1 cellular context compared by ENCODE assay signal in the genomic region with DNA sequence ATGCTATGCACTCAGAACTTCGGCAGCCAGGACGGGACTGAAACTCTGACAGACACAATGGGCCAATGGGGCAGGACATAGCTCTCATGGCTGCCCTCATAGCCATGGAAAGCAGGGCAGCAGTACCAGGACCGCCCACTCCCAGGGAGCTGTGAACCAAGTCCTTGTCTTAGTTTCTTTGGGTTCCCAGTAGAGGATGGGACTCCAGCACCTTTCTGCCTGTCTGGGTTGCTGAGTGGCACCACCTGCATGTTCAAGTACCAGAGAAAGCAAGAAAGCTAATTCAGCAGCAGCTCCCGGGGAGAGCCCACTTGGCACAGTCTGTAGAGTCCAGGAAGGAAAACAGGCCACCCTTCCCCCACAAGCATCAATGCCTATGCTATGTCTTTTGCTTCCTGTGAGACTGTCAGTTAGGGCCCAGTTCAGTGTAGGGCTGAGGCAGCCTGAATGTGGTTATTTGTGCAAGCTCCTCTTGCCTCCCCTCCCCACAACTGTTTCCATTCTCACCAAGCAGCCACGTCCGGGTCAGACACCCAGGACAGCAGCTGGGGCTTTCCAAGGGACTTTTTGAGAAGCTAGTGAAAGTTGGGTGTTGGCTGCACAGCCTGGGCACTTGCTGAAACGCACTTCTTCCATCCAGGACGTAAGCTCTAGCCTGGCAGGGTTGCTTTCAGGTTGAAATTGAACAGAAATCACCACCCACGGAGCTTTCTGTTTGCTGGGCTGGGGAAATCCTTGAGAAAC.
TF ChIP-seq lines count a peak whose summit lies in the region.

No MANE protein-coding gene starts in this region.

TF ChIP-seq in GM12878, 131 proteins besides CTCF, POLR2A, EP300 and RAD21 (continued from another document and continues in another):
- TF ChIP-seq, protein P1, sequence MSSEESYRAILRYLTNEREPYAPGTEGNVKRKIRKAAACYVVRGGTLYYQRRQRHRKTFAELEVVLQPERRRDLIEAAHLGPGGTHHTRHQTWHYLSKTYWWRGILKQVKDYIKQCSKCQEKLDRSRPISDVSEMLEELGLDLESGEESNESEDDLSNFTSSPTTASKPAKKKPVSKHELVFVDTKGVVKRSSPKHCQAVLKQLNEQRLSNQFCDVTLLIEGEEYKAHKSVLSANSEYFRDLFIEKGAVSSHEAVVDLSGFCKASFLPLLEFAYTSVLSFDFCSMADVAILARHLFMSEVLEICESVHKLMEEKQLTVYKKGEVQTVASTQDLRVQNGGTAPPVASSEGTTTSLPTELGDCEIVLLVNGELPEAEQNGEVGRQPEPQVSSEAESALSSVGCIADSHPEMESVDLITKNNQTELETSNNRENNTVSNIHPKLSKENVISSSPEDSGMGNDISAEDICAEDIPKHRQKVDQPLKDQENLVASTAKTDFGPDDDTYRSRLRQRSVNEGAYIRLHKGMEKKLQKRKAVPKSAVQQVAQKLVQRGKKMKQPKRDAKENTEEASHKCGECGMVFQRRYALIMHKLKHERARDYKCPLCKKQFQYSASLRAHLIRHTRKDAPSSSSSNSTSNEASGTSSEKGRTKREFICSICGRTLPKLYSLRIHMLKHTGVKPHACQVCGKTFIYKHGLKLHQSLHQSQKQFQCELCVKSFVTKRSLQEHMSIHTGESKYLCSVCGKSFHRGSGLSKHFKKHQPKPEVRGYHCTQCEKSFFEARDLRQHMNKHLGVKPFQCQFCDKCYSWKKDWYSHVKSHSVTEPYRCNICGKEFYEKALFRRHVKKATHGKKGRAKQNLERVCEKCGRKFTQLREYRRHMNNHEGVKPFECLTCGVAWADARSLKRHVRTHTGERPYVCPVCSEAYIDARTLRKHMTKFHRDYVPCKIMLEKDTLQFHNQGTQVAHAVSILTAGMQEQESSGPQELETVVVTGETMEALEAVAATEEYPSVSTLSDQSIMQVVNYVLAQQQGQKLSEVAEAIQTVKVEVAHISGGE (CRISPR knock-in tag; IDR thresholded peaks at IDR 0.05) = no peak
- TF ChIP-seq BRCA1 (IDR thresholded peaks at IDR 0.05; ENCODE audit: low read depth, low read length) = no peak
- TF ChIP-seq, protein P2, sequence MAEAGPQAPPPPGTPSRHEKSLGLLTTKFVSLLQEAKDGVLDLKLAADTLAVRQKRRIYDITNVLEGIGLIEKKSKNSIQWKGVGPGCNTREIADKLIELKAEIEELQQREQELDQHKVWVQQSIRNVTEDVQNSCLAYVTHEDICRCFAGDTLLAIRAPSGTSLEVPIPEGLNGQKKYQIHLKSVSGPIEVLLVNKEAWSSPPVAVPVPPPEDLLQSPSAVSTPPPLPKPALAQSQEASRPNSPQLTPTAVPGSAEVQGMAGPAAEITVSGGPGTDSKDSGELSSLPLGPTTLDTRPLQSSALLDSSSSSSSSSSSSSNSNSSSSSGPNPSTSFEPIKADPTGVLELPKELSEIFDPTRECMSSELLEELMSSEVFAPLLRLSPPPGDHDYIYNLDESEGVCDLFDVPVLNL (IDR thresholded peaks at IDR 0.05; ENCODE audit: low read depth, low read length) = no peak
- no peak for TF ChIP-seq MTA3 (IDR thresholded peaks at IDR 0.05; ENCODE audit: borderline replicate concordance, low read length)
- peak; percentile 5; the same call in 1 of the 2 replicates for TF ChIP-seq SPI1 (IDR thresholded peaks at IDR 0.05; ENCODE audit: borderline replicate concordance, insufficient read depth, low read depth, low read length)
- TF ChIP-seq ZSCAN29 (IDR thresholded peaks at IDR 0.05) = no peak
- no peak for TF ChIP-seq FOXM1 (IDR thresholded peaks at IDR 0.05; ENCODE audit: low read depth, low read length)
- TF ChIP-seq, protein P3, sequence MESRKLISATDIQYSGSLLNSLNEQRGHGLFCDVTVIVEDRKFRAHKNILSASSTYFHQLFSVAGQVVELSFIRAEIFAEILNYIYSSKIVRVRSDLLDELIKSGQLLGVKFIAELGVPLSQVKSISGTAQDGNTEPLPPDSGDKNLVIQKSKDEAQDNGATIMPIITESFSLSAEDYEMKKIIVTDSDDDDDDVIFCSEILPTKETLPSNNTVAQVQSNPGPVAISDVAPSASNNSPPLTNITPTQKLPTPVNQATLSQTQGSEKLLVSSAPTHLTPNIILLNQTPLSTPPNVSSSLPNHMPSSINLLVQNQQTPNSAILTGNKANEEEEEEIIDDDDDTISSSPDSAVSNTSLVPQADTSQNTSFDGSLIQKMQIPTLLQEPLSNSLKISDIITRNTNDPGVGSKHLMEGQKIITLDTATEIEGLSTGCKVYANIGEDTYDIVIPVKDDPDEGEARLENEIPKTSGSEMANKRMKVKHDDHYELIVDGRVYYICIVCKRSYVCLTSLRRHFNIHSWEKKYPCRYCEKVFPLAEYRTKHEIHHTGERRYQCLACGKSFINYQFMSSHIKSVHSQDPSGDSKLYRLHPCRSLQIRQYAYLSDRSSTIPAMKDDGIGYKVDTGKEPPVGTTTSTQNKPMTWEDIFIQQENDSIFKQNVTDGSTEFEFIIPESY (IDR thresholded peaks at IDR 0.05) = no peak
- TF ChIP-seq TBL1XR1 (IDR thresholded peaks at IDR 0.05; ENCODE audit: low read depth, low read length) = peak; percentile 59; the same call in 1 of the 2 replicates
- peak; percentile 86 to 91; a peak in 3 of 4 replicates for TF ChIP-seq IKZF2 (IDR thresholded peaks at IDR 0.05)
- no peak for TF ChIP-seq ZNF217 (IDR thresholded peaks at IDR 0.05)
- no peak for TF ChIP-seq SUZ12 (IDR thresholded peaks at IDR 0.05; ENCODE audit: unreplicated experiment)
- peak; percentile 42 to 65; a peak in 3 of 4 replicates for TF ChIP-seq BHLHE40 (IDR thresholded peaks at IDR 0.05; ENCODE audit: borderline replicate concordance in 1 of 2, low read depth in 2 of 2, low read length in 1 of 2)
- TF ChIP-seq, protein P4, sequence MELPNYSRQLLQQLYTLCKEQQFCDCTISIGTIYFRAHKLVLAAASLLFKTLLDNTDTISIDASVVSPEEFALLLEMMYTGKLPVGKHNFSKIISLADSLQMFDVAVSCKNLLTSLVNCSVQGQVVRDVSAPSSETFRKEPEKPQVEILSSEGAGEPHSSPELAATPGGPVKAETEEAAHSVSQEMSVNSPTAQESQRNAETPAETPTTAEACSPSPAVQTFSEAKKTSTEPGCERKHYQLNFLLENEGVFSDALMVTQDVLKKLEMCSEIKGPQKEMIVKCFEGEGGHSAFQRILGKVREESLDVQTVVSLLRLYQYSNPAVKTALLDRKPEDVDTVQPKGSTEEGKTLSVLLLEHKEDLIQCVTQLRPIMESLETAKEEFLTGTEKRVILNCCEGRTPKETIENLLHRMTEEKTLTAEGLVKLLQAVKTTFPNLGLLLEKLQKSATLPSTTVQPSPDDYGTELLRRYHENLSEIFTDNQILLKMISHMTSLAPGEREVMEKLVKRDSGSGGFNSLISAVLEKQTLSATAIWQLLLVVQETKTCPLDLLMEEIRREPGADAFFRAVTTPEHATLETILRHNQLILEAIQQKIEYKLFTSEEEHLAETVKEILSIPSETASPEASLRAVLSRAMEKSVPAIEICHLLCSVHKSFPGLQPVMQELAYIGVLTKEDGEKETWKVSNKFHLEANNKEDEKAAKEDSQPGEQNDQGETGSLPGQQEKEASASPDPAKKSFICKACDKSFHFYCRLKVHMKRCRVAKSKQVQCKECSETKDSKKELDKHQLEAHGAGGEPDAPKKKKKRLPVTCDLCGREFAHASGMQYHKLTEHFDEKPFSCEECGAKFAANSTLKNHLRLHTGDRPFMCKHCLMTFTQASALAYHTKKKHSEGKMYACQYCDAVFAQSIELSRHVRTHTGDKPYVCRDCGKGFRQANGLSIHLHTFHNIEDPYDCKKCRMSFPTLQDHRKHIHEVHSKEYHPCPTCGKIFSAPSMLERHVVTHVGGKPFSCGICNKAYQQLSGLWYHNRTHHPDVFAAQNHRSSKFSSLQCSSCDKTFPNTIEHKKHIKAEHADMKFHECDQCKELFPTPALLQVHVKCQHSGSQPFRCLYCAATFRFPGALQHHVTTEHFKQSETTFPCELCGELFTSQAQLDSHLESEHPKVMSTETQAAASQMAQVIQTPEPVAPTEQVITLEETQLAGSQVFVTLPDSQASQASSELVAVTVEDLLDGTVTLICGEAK (IDR thresholded peaks at IDR 0.05; ENCODE audit: borderline replicate concordance) = peak; percentile 59; the same call in 1 of the 2 replicates
- TF ChIP-seq, protein P5, sequence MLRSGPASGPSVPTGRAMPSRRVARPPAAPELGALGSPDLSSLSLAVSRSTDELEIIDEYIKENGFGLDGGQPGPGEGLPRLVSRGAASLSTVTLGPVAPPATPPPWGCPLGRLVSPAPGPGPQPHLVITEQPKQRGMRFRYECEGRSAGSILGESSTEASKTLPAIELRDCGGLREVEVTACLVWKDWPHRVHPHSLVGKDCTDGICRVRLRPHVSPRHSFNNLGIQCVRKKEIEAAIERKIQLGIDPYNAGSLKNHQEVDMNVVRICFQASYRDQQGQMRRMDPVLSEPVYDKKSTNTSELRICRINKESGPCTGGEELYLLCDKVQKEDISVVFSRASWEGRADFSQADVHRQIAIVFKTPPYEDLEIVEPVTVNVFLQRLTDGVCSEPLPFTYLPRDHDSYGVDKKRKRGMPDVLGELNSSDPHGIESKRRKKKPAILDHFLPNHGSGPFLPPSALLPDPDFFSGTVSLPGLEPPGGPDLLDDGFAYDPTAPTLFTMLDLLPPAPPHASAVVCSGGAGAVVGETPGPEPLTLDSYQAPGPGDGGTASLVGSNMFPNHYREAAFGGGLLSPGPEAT (IDR thresholded peaks at IDR 0.05; ENCODE audit: low read depth) = peak; percentile 100
- TF ChIP-seq ASH2L (IDR thresholded peaks at IDR 0.05; ENCODE audit: borderline replicate concordance, low read depth) = no peak
- peak; percentile 76 for TF ChIP-seq MEF2A (IDR thresholded peaks at IDR 0.05; ENCODE audit: insufficient read depth, low read depth, low read length)
- peak; percentile 22; the same call in 1 of the 2 replicates for TF ChIP-seq JUNB (IDR thresholded peaks at IDR 0.05)
- TF ChIP-seq, protein P6, sequence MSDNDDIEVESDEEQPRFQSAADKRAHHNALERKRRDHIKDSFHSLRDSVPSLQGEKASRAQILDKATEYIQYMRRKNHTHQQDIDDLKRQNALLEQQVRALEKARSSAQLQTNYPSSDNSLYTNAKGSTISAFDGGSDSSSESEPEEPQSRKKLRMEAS (IDR thresholded peaks at IDR 0.05; ENCODE audit: low read depth, low read length) = no peak
- TF ChIP-seq PAX5 (IDR thresholded peaks at IDR 0.05; ENCODE audit: borderline replicate concordance, low read depth, low read length) = peak; percentile 89
- peak; percentile 55; the same call in 1 of the 2 replicates for TF ChIP-seq POLR2AphosphoS2 (IDR thresholded peaks at IDR 0.05; ENCODE audit: low read depth, low read length)
- TF ChIP-seq EZH2 (IDR thresholded peaks at IDR 0.05; ENCODE audit: borderline replicate concordance, control insufficient read depth, low read depth, low read length) = no peak
- TF ChIP-seq, protein P7, sequence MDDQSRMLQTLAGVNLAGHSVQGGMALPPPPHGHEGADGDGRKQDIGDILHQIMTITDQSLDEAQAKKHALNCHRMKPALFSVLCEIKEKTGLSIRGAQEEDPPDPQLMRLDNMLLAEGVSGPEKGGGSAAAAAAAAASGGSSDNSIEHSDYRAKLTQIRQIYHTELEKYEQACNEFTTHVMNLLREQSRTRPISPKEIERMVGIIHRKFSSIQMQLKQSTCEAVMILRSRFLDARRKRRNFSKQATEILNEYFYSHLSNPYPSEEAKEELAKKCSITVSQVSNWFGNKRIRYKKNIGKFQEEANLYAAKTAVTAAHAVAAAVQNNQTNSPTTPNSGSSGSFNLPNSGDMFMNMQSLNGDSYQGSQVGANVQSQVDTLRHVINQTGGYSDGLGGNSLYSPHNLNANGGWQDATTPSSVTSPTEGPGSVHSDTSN (IDR thresholded peaks at IDR 0.05; ENCODE audit: insufficient replicate concordance, low read depth, low read length) = peak; percentile 55
- peak; percentile 50; the same call in 1 of the 2 replicates for TF ChIP-seq YY1 (IDR thresholded peaks at IDR 0.05; ENCODE audit: low read depth, low read length)
- no peak for TF ChIP-seq ESRRA (IDR thresholded peaks at IDR 0.05; ENCODE audit: low read length)
- TF ChIP-seq, protein P8, sequence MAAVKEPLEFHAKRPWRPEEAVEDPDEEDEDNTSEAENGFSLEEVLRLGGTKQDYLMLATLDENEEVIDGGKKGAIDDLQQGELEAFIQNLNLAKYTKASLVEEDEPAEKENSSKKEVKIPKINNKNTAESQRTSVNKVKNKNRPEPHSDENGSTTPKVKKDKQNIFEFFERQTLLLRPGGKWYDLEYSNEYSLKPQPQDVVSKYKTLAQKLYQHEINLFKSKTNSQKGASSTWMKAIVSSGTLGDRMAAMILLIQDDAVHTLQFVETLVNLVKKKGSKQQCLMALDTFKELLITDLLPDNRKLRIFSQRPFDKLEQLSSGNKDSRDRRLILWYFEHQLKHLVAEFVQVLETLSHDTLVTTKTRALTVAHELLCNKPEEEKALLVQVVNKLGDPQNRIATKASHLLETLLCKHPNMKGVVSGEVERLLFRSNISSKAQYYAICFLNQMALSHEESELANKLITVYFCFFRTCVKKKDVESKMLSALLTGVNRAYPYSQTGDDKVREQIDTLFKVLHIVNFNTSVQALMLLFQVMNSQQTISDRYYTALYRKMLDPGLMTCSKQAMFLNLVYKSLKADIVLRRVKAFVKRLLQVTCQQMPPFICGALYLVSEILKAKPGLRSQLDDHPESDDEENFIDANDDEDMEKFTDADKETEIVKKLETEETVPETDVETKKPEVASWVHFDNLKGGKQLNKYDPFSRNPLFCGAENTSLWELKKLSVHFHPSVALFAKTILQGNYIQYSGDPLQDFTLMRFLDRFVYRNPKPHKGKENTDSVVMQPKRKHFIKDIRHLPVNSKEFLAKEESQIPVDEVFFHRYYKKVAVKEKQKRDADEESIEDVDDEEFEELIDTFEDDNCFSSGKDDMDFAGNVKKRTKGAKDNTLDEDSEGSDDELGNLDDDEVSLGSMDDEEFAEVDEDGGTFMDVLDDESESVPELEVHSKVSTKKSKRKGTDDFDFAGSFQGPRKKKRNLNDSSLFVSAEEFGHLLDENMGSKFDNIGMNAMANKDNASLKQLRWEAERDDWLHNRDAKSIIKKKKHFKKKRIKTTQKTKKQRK (IDR thresholded peaks at IDR 0.05; ENCODE audit: low read depth, low read length) = no peak
- peak; percentile 91 for TF ChIP-seq NR2F1 (conservative IDR thresholded peaks at IDR 0.05)
- TF ChIP-seq, protein P9, sequence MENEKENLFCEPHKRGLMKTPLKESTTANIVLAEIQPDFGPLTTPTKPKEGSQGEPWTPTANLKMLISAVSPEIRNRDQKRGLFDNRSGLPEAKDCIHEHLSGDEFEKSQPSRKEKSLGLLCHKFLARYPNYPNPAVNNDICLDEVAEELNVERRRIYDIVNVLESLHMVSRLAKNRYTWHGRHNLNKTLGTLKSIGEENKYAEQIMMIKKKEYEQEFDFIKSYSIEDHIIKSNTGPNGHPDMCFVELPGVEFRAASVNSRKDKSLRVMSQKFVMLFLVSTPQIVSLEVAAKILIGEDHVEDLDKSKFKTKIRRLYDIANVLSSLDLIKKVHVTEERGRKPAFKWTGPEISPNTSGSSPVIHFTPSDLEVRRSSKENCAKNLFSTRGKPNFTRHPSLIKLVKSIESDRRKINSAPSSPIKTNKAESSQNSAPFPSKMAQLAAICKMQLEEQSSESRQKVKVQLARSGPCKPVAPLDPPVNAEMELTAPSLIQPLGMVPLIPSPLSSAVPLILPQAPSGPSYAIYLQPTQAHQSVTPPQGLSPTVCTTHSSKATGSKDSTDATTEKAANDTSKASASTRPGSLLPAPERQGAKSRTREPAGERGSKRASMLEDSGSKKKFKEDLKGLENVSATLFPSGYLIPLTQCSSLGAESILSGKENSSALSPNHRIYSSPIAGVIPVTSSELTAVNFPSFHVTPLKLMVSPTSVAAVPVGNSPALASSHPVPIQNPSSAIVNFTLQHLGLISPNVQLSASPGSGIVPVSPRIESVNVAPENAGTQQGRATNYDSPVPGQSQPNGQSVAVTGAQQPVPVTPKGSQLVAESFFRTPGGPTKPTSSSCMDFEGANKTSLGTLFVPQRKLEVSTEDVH (IDR thresholded peaks at IDR 0.05; ENCODE audit: low read depth, partially characterized antibody) = no peak
- 0 out of 2 replicates have a peak, but pooled peaks have one; percentile 70 for TF ChIP-seq WRNIP1 (IDR thresholded peaks at IDR 0.05; ENCODE audit: borderline replicate concordance, low read depth, low read length)
- peak in 1 of 2 experiments; percentile 23; a peak in 1 of 3 replicates for TF ChIP-seq EGR1 (IDR thresholded peaks at IDR 0.05; ENCODE audit: borderline replicate concordance in 1 of 2, low read depth in 2 of 2, low read length in 2 of 2)
- peak; percentile 58; the same call in 1 of the 2 replicates for TF ChIP-seq BACH1 (IDR thresholded peaks at IDR 0.05; ENCODE audit: borderline replicate concordance)
- no peak for TF ChIP-seq NRF1 (conservative IDR thresholded peaks at IDR 0.05; ENCODE audit: low read depth, low read length)
